9 cellular contexts compared by ENCODE assay signal in the genomic region with DNA sequence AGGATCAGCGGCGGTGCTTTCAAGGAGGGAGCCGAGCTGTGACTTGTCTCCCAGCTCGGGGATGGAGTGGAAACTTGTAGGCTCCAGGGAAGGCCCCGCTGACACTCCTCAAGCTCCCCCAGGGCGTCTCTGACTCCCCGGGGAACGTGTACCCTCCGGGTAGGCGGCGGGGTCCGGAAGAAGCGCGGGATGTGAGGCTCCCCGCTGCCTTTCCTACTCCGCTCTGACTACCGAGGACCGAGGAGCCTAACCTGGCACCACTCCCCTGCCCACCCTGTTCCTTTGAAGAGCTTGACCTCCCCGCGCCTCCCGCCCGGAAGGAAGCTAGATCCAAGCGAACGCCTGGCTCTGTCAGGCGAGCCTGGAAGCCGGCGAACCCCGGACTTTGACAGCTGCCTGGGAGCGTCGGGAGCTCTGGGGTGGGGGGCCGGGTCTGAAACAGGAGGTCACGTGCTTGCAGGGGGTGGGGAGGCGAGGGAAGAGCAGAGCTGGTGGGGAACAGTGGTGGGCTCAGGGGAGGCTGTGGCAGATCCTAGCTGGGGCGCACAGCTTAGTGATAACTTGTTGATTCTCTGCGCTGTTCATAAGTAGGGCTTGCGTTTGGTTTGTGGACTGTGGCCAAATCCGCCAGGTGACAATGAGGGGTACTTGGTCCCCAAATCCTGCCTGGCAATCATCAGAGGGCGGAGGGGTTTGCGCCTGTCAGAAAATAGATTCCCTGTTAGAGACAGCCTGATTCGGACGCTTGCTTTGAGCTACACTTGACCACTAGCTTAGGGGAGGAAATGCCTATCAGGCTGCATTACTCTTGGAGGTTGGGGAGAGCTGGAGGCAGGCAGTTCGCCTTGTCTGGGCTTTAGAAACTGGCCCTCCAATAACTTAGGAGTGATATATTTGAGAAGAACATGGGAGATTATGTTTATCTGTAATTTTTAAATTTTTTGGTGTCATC. TPM values are rescaled to one million over a fixed set of nuclear protein-coding genes. Genes with fewer than 3 reads are reported as not detected.
DNase-seq lines count a peak whose midpoint lies in the region; ATAC-seq and TF ChIP-seq lines count a peak whose summit lies in the region.
"Had no signal": no experiment of that assay in that cellular context is flagged by ENCODE, and none has a peak within 500 bp of the region (broad histone marks: within the 10 kb centered on the region; RNA-seq: fewer than 3 reads in every experiment).

No MANE protein-coding gene starts in this region.

- POLR2A ChIA-PET in IMR-90 (lab: Charles Lee; ENCODE audit: unreplicated experiment), result no interaction called here

- H3K36me3 ChIP-seq in BLaER1 treated with 17β-estradiol and CSF1 and Interleukin-3, amounts not matched to agents 10 nM and 100 nM, result no peaks in the 10 kb centered on the region
- no peaks in the 10 kb centered on the region for H3K36me3 ChIP-seq in IMR-90 (ENCODE audit: control insufficient read depth, insufficient read depth, low read length)
- H3K36me3 ChIP-seq in neural cell (ENCODE audit: insufficient read depth, low read length), result no peaks in the 10 kb centered on the region

- peak overlapping the region; percentile 56 for H2AFZ ChIP-seq in IMR-90 (replicated peaks; ENCODE audit: low read length, poor library complexity)
- no peak overlapping the region for H2AFZ ChIP-seq in neural cell (ENCODE audit: low read depth, low read length)

- no peak overlapping the region for H4K5ac ChIP-seq in IMR-90 (ENCODE audit: low read depth, low read length)

- ATAC-seq in IMR-90 (ENCODE audit: low read depth), result no peak
- ATAC-seq in GM18517 (IDR thresholded peaks at IDR 0.05; ENCODE audit: unreplicated experiment), result no peak

- H4K8ac ChIP-seq in IMR-90 (ENCODE audit: low read depth in 2 of 2, low read length in 2 of 2), result no peak overlapping the region

- H3K4me1 ChIP-seq in BLaER1 treated with 17β-estradiol and CSF1 and Interleukin-3, amounts not matched to agents 10 nM and 100 nM, result peaks cover 11 to 20% (median 16%) of the 10 kb centered on the region in 10 experiments; a peak in 19 of 20 replicates
- H3K4me1 ChIP-seq in IMR-90 (ENCODE audit: control insufficient read depth, insufficient read depth, low read length), result no peaks in the 10 kb centered on the region

- H3K9me2 ChIP-seq in neural cell (ENCODE audit: insufficient read depth, low read length), result no peaks in the 10 kb centered on the region

- peaks cover 6% of the 10 kb centered on the region for H3K79me2 ChIP-seq in neural cell (replicated peaks; ENCODE audit: insufficient read depth, low read length)

- peaks cover 35 to 45% (median 43%) of the 10 kb centered on the region in 11 experiments for H3K27me3 ChIP-seq in BLaER1 treated with 17β-estradiol and CSF1 and Interleukin-3, amounts not matched to agents 10 nM and 100 nM
- H3K27me3 ChIP-seq in IMR-90 (ENCODE audit: control insufficient read depth, insufficient read depth, low read length), result peaks cover 22% of the 10 kb centered on the region
- H3K27me3 ChIP-seq in neural cell (ENCODE audit: insufficient read depth, low read depth, low read length), result peaks cover 16% of the 10 kb centered on the region

- TF ChIP-seq RAD21 in IMR-90 (IDR thresholded peaks at IDR 0.05; ENCODE audit: low read length) (no peak), neural cell (conservative IDR thresholded peaks at IDR 0.05) (no peak)

- 7% methylated on average over 3 of the region's 42 CpGs; no CpG with 5 or more reads in 1 of the 2 experiments for WGBS in IMR-90 (ENCODE audit: extremely low coverage in 2 of 2, insufficient read length in 1 of 2), 2 experiments

- BruUV-seq in IMR-90 (replicated peaks; lab: Mats Ljungman, UMichigan), result no TSS peak

- H2AK9ac ChIP-seq in IMR-90 (replicated peaks; ENCODE audit: low read depth, low read length, poor library complexity), result no peak overlapping the region

- dilution Hi-C loops in IMR-90 (cut with HindIII; ENCODE audit: low sequenced_read_pairs, unreplicated experiment), result no loop called here

- H3K14ac ChIP-seq in IMR-90 (replicated peaks; ENCODE audit: low read depth, low read length), result no peak overlapping the region

- intact Hi-C loops in IMR-90 (cut with micrococcal nuclease), result no loop called here

- CTCF ChIA-PET in IMR-90 (lab: Yijun Ruan, JAX), result interaction anchor here (0.6 to 0.7 kb wide), 4 partner anchors 21 to 875 kb away, joined by 4 to 5 read pairs (median 4); no protein-coding TSS in a partner anchor

- H3K4ac ChIP-seq in IMR-90 (ENCODE audit: low read depth, low read length), result no peak overlapping the region

- peak overlapping the region; percentile 96 to 100 (median 99) for H3K4me2 ChIP-seq in BLaER1 treated with 17β-estradiol and CSF1 and Interleukin-3, amounts not matched to agents 10 nM and 100 nM
- H3K4me2 ChIP-seq in IMR-90 (ENCODE audit: low read depth, low read length) (no peak overlapping the region), neural cell (ENCODE audit: low read length) (peak overlapping the region; percentile 61)

- H3K18ac ChIP-seq in IMR-90 (ENCODE audit: low read depth, low read length), result no peak overlapping the region

- H3K9me3 ChIP-seq in BLaER1 treated with 17β-estradiol and CSF1 and Interleukin-3, amounts not matched to agents 10 nM and 100 nM (replicated peaks in 1 of 11), result no peaks in the 10 kb centered on the region
- H3K9me3 ChIP-seq in IMR-90 (ENCODE audit: control insufficient read depth, insufficient read depth, low read length), result no peaks in the 10 kb centered on the region
- no peaks in the 10 kb centered on the region for H3K9me3 ChIP-seq in neural cell (ENCODE audit: low read length)

- H3F3A ChIP-seq in neural cell (ENCODE audit: insufficient read depth, low read length, poor library complexity, severe bottlenecking), result no peaks in the 10 kb centered on the region

- no peaks in the 10 kb centered on the region for H3K9me1 ChIP-seq in IMR-90 (ENCODE audit: insufficient read depth, low read length)

- in situ Hi-C loops in IMR-90 (cut with MboI; ENCODE audit: low sequenced_read_pairs), result loop anchor here (25.0 kb wide), 1 partner anchor 926 kb away; no protein-coding TSS in a partner anchor

- peaks cover 0 to 21% (median 10%) of the 10 kb centered on the region in 11 experiments; a peak in 10 of 22 replicates for H4K20me1 ChIP-seq in BLaER1 treated with 17β-estradiol and CSF1 and Interleukin-3, amounts not matched to agents 10 nM and 100 nM
- H4K20me1 ChIP-seq in IMR-90 (ENCODE audit: insufficient read depth, low read length) (no peaks in the 10 kb centered on the region), neural cell (ENCODE audit: insufficient read depth) (no peaks in the 10 kb centered on the region)

- no peak overlapping the region for H3K23ac ChIP-seq in IMR-90 (ENCODE audit: low read depth, low read length)

- H2BK20ac ChIP-seq in IMR-90 (ENCODE audit: low read depth, low read length), result no peak overlapping the region

- H2BK15ac ChIP-seq in IMR-90 (ENCODE audit: low read depth, low read length), result no peak overlapping the region

- H2BK5ac ChIP-seq in IMR-90 (ENCODE audit: low read depth, low read length, poor library complexity, severe bottlenecking), result no peak overlapping the region

- H3K4me3 ChIP-seq in BLaER1 treated with 17β-estradiol and CSF1 and Interleukin-3, amounts not matched to agents 10 nM and 100 nM, result peak overlapping the region; percentile 57 to 74 (median 64)
- H3K4me3 ChIP-seq in IMR-90 (ENCODE audit: insufficient read depth, low read depth, low read length) (no peak overlapping the region), epithelial cell of proximal tubule (ENCODE audit: low read depth, low read length) (peak overlapping the region; percentile 74), neural cell (ENCODE audit: low read length) (peak overlapping the region; percentile 86)

- no peaks in the 10 kb centered on the region for H3K79me1 ChIP-seq in IMR-90 (ENCODE audit: low read depth in 1 of 2, low read length in 2 of 2)

- H3K56ac ChIP-seq in IMR-90 (ENCODE audit: extremely low read depth, insufficient read depth, low read length), result no peak overlapping the region

- no peak for TF ChIP-seq POLR2A in IMR-90 (IDR thresholded peaks at IDR 0.05; ENCODE audit: low read depth, low read length)

- H4K91ac ChIP-seq in IMR-90 (ENCODE audit: insufficient read depth, low read depth, low read length), result no peak overlapping the region

- DNase-seq in IMR-90 (no peak), epithelial cell of proximal tubule (ENCODE audit: low read depth) (no peak), NAMALWA (ENCODE audit: low spot score) (no peak), GM19238 (ENCODE audit: insufficient read length, low spot score) (no peak)
- DNase-seq in stimulated activated CD4-positive, alpha-beta T cell treated with anti-CD3 and anti-CD28 coated beads, Interleukin-4, amount 100 ng/mL, for 24 hours, result no peak
- DNase-seq: activated T-cell treated with anti-CD3 and anti-CD28 coated beads, Interleukin-2, amount 50 U/mL, for 4 hours had no signal

- no peak for TF ChIP-seq EP300 in neural cell (conservative IDR thresholded peaks at IDR 0.05; ENCODE audit: poor library complexity, severe bottlenecking)

- no peak overlapping the region for H3K27ac ChIP-seq in BLaER1 treated with 17β-estradiol and CSF1 and Interleukin-3, amounts not matched to agents 10 nM and 100 nM
- H3K27ac ChIP-seq in IMR-90 (ENCODE audit: insufficient read depth, low read length), result no peak overlapping the region
- no peak overlapping the region for H3K27ac ChIP-seq in neural cell (ENCODE audit: low read length)

- H3K9ac ChIP-seq in BLaER1 treated with 17β-estradiol and CSF1 and Interleukin-3, amounts not matched to agents 10 nM and 100 nM, result peak overlapping the region in 9 of 11 experiments; percentile 32 to 70 (median 47); a peak in 12 of 22 replicates
- H3K9ac ChIP-seq in IMR-90 (ENCODE audit: low read depth, low read length) (no peak overlapping the region), neural cell (ENCODE audit: low read length) (peak overlapping the region; percentile 67)

- no peak overlapping the region for H2BK120ac ChIP-seq in IMR-90 (ENCODE audit: low read depth, low read length)

- H2AK5ac ChIP-seq in IMR-90 (ENCODE audit: low read depth, low read length), result no peak overlapping the region

- TF ChIP-seq CTCF in IMR-90 (conservative IDR thresholded peaks at IDR 0.05; ENCODE audit: low read depth, low read length) (no peak), epithelial cell of proximal tubule (conservative IDR thresholded peaks at IDR 0.05; ENCODE audit: low read depth, low read length) (no peak), neural cell (IDR thresholded peaks at IDR 0.05; ENCODE audit: poor library complexity, severe bottlenecking) (no peak)

TF ChIP-seq in IMR-90, 13 proteins besides CTCF, POLR2A, EP300 and RAD21 (continues in another document):
- TF ChIP-seq FOS (IDR thresholded peaks at IDR 0.05; ENCODE audit: low read depth, low read length), result no peak
- TF ChIP-seq NFE2L2 (IDR thresholded peaks at IDR 0.05; ENCODE audit: low read depth, low read length), result no peak

TF ChIP-seq in neural cell, 6 proteins besides CTCF, POLR2A, EP300 and RAD21 (continues in another document):
- TF ChIP-seq TAF1 (IDR thresholded peaks at IDR 0.05; ENCODE audit: low read depth), result no peak

RNA-seq across cellular contexts. Expression of a gene that starts 1.2 kb away (rescaled TPM):
- under 0.01 TPM in 2 replicates for total RNA-seq in IMR-90 (2012; rRNA removed)
- polyA plus RNA-seq in IMR-90 (2012; rRNA removed), result 0.07 TPM in 2 replicates
- 0.04 and 0.12 TPM in 2 replicates for polyA plus RNA-seq in IMR-90 (2012; cell fraction: cytosol; rRNA removed)
- 0.02 and 0.06 TPM in 2 replicates for polyA plus RNA-seq in IMR-90 (2012; cell fraction: nucleus; rRNA removed; ENCODE audit: low replicate concordance)
- total RNA-seq in epithelial cell of proximal tubule, result 3.0 and 9.7 TPM in 2 replicates
- 10.7 and 12.3 TPM in 2 replicates for polyA plus RNA-seq in neural cell
- polyA minus RNA-seq in neural cell, result 64.5 and 86.5 TPM in 2 replicates
